In the genomic region with DNA sequence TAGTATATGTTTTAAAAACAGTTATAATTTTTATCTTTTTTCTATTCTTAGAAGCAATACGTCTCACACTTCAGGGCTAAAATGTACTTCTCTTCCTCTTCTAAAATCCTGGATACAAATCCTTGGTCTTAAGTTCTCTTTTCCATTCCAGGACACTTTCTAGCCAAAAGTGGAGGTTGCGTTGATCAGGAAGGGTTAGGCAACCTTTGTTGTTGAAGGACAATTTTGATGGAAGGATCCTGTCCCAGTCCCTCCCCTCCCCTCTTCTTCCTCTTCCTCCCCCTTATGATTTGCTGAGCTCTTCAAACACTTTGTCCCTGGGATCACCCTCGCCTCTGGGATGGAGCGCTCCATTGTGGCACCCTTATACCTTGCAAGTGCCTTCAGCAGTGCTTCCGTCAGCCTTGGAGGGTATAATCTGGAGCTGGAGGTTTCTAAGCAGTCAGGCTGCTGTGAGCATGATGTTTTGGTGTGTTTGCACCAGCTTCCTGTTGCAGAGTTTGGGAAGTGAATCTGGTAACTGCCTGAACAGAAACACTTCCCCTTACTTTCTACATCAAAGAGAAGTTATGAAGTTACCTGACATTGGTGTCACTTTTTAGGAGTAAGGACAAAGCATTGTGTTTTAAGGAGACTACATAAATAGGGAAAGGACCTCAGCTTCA, we compare ENCODE assay signal across 9 cellular contexts.
DNase-seq lines count a peak whose midpoint lies in the region; ATAC-seq, FAIRE-seq and TF ChIP-seq lines count a peak whose summit lies in the region.
"Had no signal": no experiment of that assay in that cellular context is flagged by ENCODE, and none has a peak within 500 bp of the region (broad histone marks: within the 10 kb centered on the region; RNA-seq: fewer than 3 reads in every experiment).

No MANE protein-coding gene starts in this region.

- no peak for ATAC-seq in psoas muscle
- no peak for ATAC-seq in GM19324 (IDR thresholded peaks at IDR 0.05; ENCODE audit: low FRiP score, unreplicated experiment)

- in situ Hi-C loops in KBM-7 (cut with MboI; ENCODE audit: low pct_unique_long_range_greater_than_20kb, low sequenced_read_pairs): no loop called here

- H3K27me3 ChIP-seq in ascending aorta (no peaks in the 10 kb centered on the region), psoas muscle (ENCODE audit: insufficient read depth in 3 of 3, low read length in 2 of 3) (no peaks in the 10 kb centered on the region)

- intact Hi-C loops in ascending aorta (cut with DNase I) (loop anchor here (5.0 kb wide), 2 partner anchors 58 to 78 kb away; no protein-coding TSS in a partner anchor), psoas muscle (cut with DNase I) (loop anchor here in 1 of 2 donors (5.0 kb wide), 2 partner anchors 78 to 202 kb away; no protein-coding TSS in a partner anchor)

- H3K36me3 ChIP-seq in ascending aorta: no peaks in the 10 kb centered on the region
- no peaks in the 10 kb centered on the region for H3K36me3 ChIP-seq in psoas muscle (ENCODE audit: insufficient read depth in 1 of 2, low read depth in 1 of 2)

- no peaks in the 10 kb centered on the region for H3K27me3 Mint-ChIP-seq in type B pancreatic cell

- H3K9me3 ChIP-seq in ascending aorta (no peaks in the 10 kb centered on the region), psoas muscle (no peaks in the 10 kb centered on the region)

- peaks cover 4% of the 10 kb centered on the region for H3K36me3 Mint-ChIP-seq in type B pancreatic cell

- peak; percentile 33 for FAIRE-seq in GM18507 (lab: Jason Lieb, UNC)

- H3K4me3 ChIP-seq in ascending aorta (no peak overlapping the region), psoas muscle (no peak overlapping the region)

- no peak overlapping the region for H3K4me3 Mint-ChIP-seq in type B pancreatic cell

- H3K4me1 ChIP-seq in ascending aorta (peaks cover 0 to 40% of the 10 kb centered on the region in 2 donors), psoas muscle (peaks cover 65% of the 10 kb centered on the region)

- TF ChIP-seq CTCF in ascending aorta (IDR thresholded peaks at IDR 0.05) (no peak), psoas muscle (IDR thresholded peaks at IDR 0.05) (no peak), type B pancreatic cell (conservative IDR thresholded peaks at IDR 0.05) (no peak)

- 72 to 83% (median 76%) methylated on average over 5 of the region's 5 CpGs for WGBS in psoas muscle, 3 donors

- H3K27ac ChIP-seq in ascending aorta (peak overlapping the region; percentile 76 to 81), psoas muscle (peak overlapping the region; percentile 37)

- H3K9me3 Mint-ChIP-seq in type B pancreatic cell: peaks cover 10% of the 10 kb centered on the region

- H3K27ac Mint-ChIP-seq in type B pancreatic cell: no peak overlapping the region

- DNase-seq in GM18507 (ENCODE audit: extremely low spot score, insufficient read length, low read depth) (no peak), KBM-7 (peak; percentile 64), ascending aorta (ENCODE audit: low spot score in 2 of 2) (no peak), psoas muscle (no peak), NCI-H146 (lab: John Stamatoyannopoulos, UW) (no peak), NCI-H2227 treated with DMSO at 0.1 percent for 48 hours (lab: John Stamatoyannopoulos, UW) (no peak), type B pancreatic cell (ENCODE audit: extremely low spot score, unreplicated experiment) (no peak)
- DNase-seq: NK-92 treated with Interleukin-12 subunit alpha and Interleukin-12 subunit beta, amount 100 ng/mL, for 24 hours had no signal

- peaks cover 44% of the 10 kb centered on the region for H3K4me1 Mint-ChIP-seq in type B pancreatic cell (ENCODE audit: unreplicated experiment)
